In genomic region chr20:43665466-43666176, GRCh38 we compare ENCODE assay signal across 14 cellular contexts. TPM values are rescaled to one million over a fixed set of nuclear protein-coding genes. Genes with fewer than 3 reads are reported as not detected.
DNase-seq lines count a peak whose midpoint lies in the region; ATAC-seq and TF ChIP-seq lines count a peak whose summit lies in the region.
"Had no signal": no experiment of that assay in that cellular context is flagged by ENCODE, and none has a peak within 500 bp of the region (broad histone marks: within the 10 kb centered on the region; RNA-seq: fewer than 3 reads in every experiment).

No MANE protein-coding gene starts in this region.

- CTCF ChIA-PET in MCF 10A (lab: Yijun Ruan, JAX) = interaction anchor here (0.6 to 1.6 kb wide), 4 partner anchors 26 to 1630 kb away, joined by 3 to 6 read pairs (median 4); no protein-coding TSS in a partner anchor
- CTCF ChIA-PET in mammary epithelial cell (lab: Charles Lee; ENCODE audit: low non-redundant PET) = no interaction called here

- BruUV-seq in MCF 10A (replicated peaks; lab: Mats Ljungman, UMichigan) (no TSS peak), mammary epithelial cell (replicated peaks; lab: Mats Ljungman, UMichigan) (no TSS peak)

- H3K4me2 ChIP-seq in mammary epithelial cell (ENCODE audit: insufficient read depth, low read depth, low read length) = no peak overlapping the region

- dilution Hi-C loops in mammary epithelial cell (cut with HindIII; ENCODE audit: low sequenced_read_pairs) = loop anchor here (10.0 kb wide), 1 partner anchor 429 kb away; no protein-coding TSS in a partner anchor

- H3K27me3 Mint-ChIP-seq in MCF 10A (ENCODE audit: insufficient read depth, unreplicated experiment) (no peaks in the 10 kb centered on the region), T-helper 17 cell (peaks cover 27% of the 10 kb centered on the region), type B pancreatic cell (peaks cover 8% of the 10 kb centered on the region)

- peak overlapping the region; percentile 63 for H3K4me3 Mint-ChIP-seq in MCF 10A (ENCODE audit: unreplicated experiment)
- peak overlapping the region; percentile 65 for H3K4me3 Mint-ChIP-seq in T-helper 17 cell
- H3K4me3 Mint-ChIP-seq in type B pancreatic cell = peak overlapping the region; percentile 73

- in situ Hi-C loops in mammary epithelial cell (cut with MboI; ENCODE audit: low sequenced_read_pairs in 2 of 2) = no loop called here

- intact Hi-C loops in MCF 10A (cut with micrococcal nuclease) = no loop called here
- intact Hi-C loops in mammary epithelial cell (cut with micrococcal nuclease) = no loop called here

- H3K36me3 Mint-ChIP-seq in MCF 10A (ENCODE audit: insufficient read depth, unreplicated experiment) (no peaks in the 10 kb centered on the region), T-helper 17 cell (ENCODE audit: low read depth) (no peaks in the 10 kb centered on the region), type B pancreatic cell (no peaks in the 10 kb centered on the region)

- no peak overlapping the region for H3K27ac ChIP-seq in mammary epithelial cell (ENCODE audit: insufficient read depth, low read depth, low read length)
- H3K27ac ChIP-seq: foreskin keratinocyte had no signal

- H3K4me1 Mint-ChIP-seq in MCF 10A (ENCODE audit: insufficient read depth, unreplicated experiment) (peaks cover 9% of the 10 kb centered on the region), T-helper 17 cell (peaks cover 4% of the 10 kb centered on the region), type B pancreatic cell (ENCODE audit: unreplicated experiment) (no peaks in the 10 kb centered on the region)

- no peaks in the 10 kb centered on the region for H3K9me3 Mint-ChIP-seq in MCF 10A (ENCODE audit: unreplicated experiment)
- H3K9me3 Mint-ChIP-seq in type B pancreatic cell = no peaks in the 10 kb centered on the region

- no peak overlapping the region for H3K4me3 ChIP-seq in mammary epithelial cell (replicated peaks in 1 of 3; ENCODE audit: insufficient read depth in 1 of 3, low read depth in 2 of 3, low read length in 3 of 3)
- H3K4me3 ChIP-seq: mucosa of descending colon had no signal

- WGBS in mammary epithelial cell (ENCODE audit: low coverage, missing lambda C conversion rate) = 64% methylated on average over 4 of the region's 6 CpGs

- no peak overlapping the region for H3K9ac ChIP-seq in mammary epithelial cell (ENCODE audit: insufficient read depth, low read length)

- no peaks in the 10 kb centered on the region for H3K36me3 ChIP-seq in mammary epithelial cell (ENCODE audit: insufficient read depth, low read length)

- H3K27me3 ChIP-seq in mammary epithelial cell (ENCODE audit: insufficient read depth, low read length) = no peaks in the 10 kb centered on the region
- H3K27me3 ChIP-seq: foreskin keratinocyte had no signal

- POLR2A ChIA-PET in MCF 10A (lab: Yijun Ruan, JAX) = interaction anchor here (0.5 to 0.9 kb wide), 4 partner anchors 26 to 1302 kb away, joined by 3 read pairs; no protein-coding TSS in a partner anchor

- H3K9me3 ChIP-seq in mammary epithelial cell (replicated peaks; ENCODE audit: insufficient read depth, low read length) = no peaks in the 10 kb centered on the region
- H3K9me3 ChIP-seq in T-helper 17 cell (ENCODE audit: control insufficient read depth, low read length, poor library complexity, severe bottlenecking) = no peaks in the 10 kb centered on the region
- H3K9me3 ChIP-seq: mucosa of descending colon had no signal

- H4K20me1 ChIP-seq in mammary epithelial cell (ENCODE audit: insufficient read depth, low read length) = no peaks in the 10 kb centered on the region

- no peak overlapping the region for H2AFZ ChIP-seq in mammary epithelial cell (ENCODE audit: low read depth, low read length)

- peaks cover 25% of the 10 kb centered on the region for H3K79me2 ChIP-seq in mammary epithelial cell (ENCODE audit: insufficient read depth, low read length)

- DNase-seq in MCF 10A (ENCODE audit: unreplicated experiment) (no peak), mammary epithelial cell (no peak), T-helper 17 cell (no peak), islet precursor cell (peak; percentile 95), type B pancreatic cell (ENCODE audit: extremely low spot score, unreplicated experiment) (no peak), H4 (ENCODE audit: low spot score) (no peak)
- DNase-seq: DMS79 treated with DMSO at 0.1 percent for 48 hours; effector memory CD4-positive, alpha-beta T cell; NCI-H2029 treated with DMSO at 0.1 percent for 48 hours; stimulated activated CD4-positive, alpha-beta T cell treated with anti-CD3 and anti-CD28 coated beads, Interleukin-1b, Interleukin-23, amount 100 ng/mL, for 48 hours had no signal

- ATAC-seq in T-helper 17 cell (no peak), GM21367 (IDR thresholded peaks at IDR 0.05; ENCODE audit: unreplicated experiment) (no peak), HG03039 (IDR thresholded peaks at IDR 0.05; ENCODE audit: unreplicated experiment) (no peak)

- H3K27ac Mint-ChIP-seq in MCF 10A (ENCODE audit: low read depth, unreplicated experiment) (peak overlapping the region; percentile 55), T-helper 17 cell (no peak overlapping the region), type B pancreatic cell (peak overlapping the region; percentile 60)

- H3K4me1 ChIP-seq in mammary epithelial cell (ENCODE audit: insufficient read depth, low read length) = peaks cover 18% of the 10 kb centered on the region
- H3K4me1 ChIP-seq: foreskin keratinocyte had no signal

- TF ChIP-seq CTCF in MCF 10A (IDR thresholded peaks at IDR 0.05; ENCODE audit: unreplicated experiment) (no peak), mammary epithelial cell (conservative IDR thresholded peaks at IDR 0.05 in 1 of 2, IDR thresholded peaks at IDR 0.05 in 1 of 2; ENCODE audit: extremely low read depth in 1 of 2, insufficient read depth in 1 of 2, low read depth in 1 of 2, low read length in 2 of 2) (no peak), type B pancreatic cell (conservative IDR thresholded peaks at IDR 0.05) (no peak)

RNA-seq across cellular contexts. Expression of gene MYBL2, which starts 1.3 kb away (rescaled TPM):
- total RNA-seq in MCF 10A (2022) = 16.4 and 44.3 TPM in 2 replicates
- total RNA-seq in mammary epithelial cell = 10 to 100 TPM in 1 of 2 donors, 1 to 10 TPM in 1; 1.8 to 33.5 TPM
- 12.7 TPM for polyA plus RNA-seq in mammary epithelial cell
- polyA minus RNA-seq in mammary epithelial cell = 50.8 TPM
- total RNA-seq in T-helper 17 cell = 1 to 10 TPM in 1 of 2 donors, under 1 TPM in 1; 0.44 to 1.6 TPM
- 29.4 and 51.0 TPM in 2 replicates for total RNA-seq in type B pancreatic cell (ENCODE audit: low replicate concordance)
- total RNA-seq in H4 (2014; rRNA removed; shearing (Covaris generic)) = 21.3 and 40.8 TPM in 2 replicates
